In genomic region chr1:93304716-93305138, GRCh38 we compare ENCODE assay signal across 8 cellular contexts. TPM values are rescaled to one million over a fixed set of nuclear protein-coding genes. Genes with fewer than 3 reads are reported as not detected.
A peak's percentile ranks its signal among the peaks of the same experiment; 100 is the strongest.
DNase-seq lines count a peak whose midpoint lies in the region; ATAC-seq and TF ChIP-seq lines count a peak whose summit lies in the region.

No MANE protein-coding gene starts in this region.

- H3K27me3 ChIP-seq in AG04450 (ENCODE audit: control insufficient read depth, insufficient read depth, low read length) = no peaks in the 10 kb centered on the region

- no peaks in the 10 kb centered on the region for H3K9me3 ChIP-seq in AG04450 (ENCODE audit: control insufficient read depth, insufficient read depth, low read length)

- peak; percentile 48 for DNase-seq in AG04450 (ENCODE audit: low read depth, low spot score)
- peak; percentile 72 to 84 for DNase-seq in Kasumi-1 (lab: John Stamatoyannopoulos, UW)
- DNase-seq in RPMI7951 (ENCODE audit: low read depth) = peak; percentile 63
- peak; percentile 81 for DNase-seq in amniotic stem cell (lab: John Stamatoyannopoulos, UW)
- peak; percentile 33 for DNase-seq in iPS DF 4.7 (ENCODE audit: extremely low read depth, low spot score)
- DNase-seq in stimulated activated CD4-positive, alpha-beta T cell treated with anti-CD3 and anti-CD28 coated beads, Interleukin-1b, Interleukin-23, amount 100 ng/mL, for 24 hours (ENCODE audit: low read depth in 4 of 4, low spot score in 1 of 4) = peak; percentile 4 to 26 (median 13)

- no peak for ATAC-seq in GM21515 (IDR thresholded peaks at IDR 0.05; ENCODE audit: unreplicated experiment)

- TF ChIP-seq CTCF in AG04450 (IDR thresholded peaks at IDR 0.05; ENCODE audit: low read depth, low read length) (peak; percentile 90), GM12873 (IDR thresholded peaks at IDR 0.05; ENCODE audit: insufficient read depth, low read depth, low read length, missing control alignments) (peak; percentile 79)

- POLR2A ChIA-PET in AG04450 (lab: Yijun Ruan, JAX) = interaction anchor here (0.8 to 1.2 kb wide), 3 partner anchors 21 to 248 kb away, joined by 3 read pairs; partner anchors contain the start of gene DR1

- no peak overlapping the region for H3K4me3 ChIP-seq in AG04450 (ENCODE audit: low read depth, low read length)

- H3K27ac ChIP-seq in AG04450 (ENCODE audit: low read depth, low read length) = no peak overlapping the region

- CTCF ChIA-PET in AG04450 (lab: Charles Lee) = interaction anchor here (0.5 to 3.0 kb wide), 98 partner anchors 8 to 1031 kb away, joined by 3 to 48 read pairs (median 5); partner anchors contain the start of genes DR1 and MTF2

RNA-seq across cellular contexts. Expression of gene DR1, which starts 41.0 kb away (rescaled TPM):
- polyA plus RNA-seq in AG04450 (2011; rRNA removed) = 36.1 and 44.9 TPM in 2 replicates
- polyA minus RNA-seq in AG04450 (2011; rRNA and poly(A)+ RNA removed) = 32.4 and 35.8 TPM in 2 replicates
- 63.0 and 69.7 TPM in 2 replicates for total RNA-seq in RPMI7951 (2014; rRNA removed; shearing (Covaris generic))

Comparison
In these comparisons a context has a peak if more than half of its experiments do, and no peak if none do; other contexts are left out.
1. DNase-seq: peak in every context shown above with its lines; median percentile 81 in amniotic stem cell; 78 in Kasumi-1; 63 in RPMI7951; 48 in AG04450; 33 in iPS DF 4.7; 13 in stimulated activated CD4-positive, alpha-beta T cell treated with anti-CD3 and anti-CD28 coated beads, Interleukin-1b, Interleukin-23, amount 100 ng/mL, for 24 hours.